22 cellular contexts compared by ENCODE assay signal in genomic region chr1:185929759-185930158, GRCh38.
A peak's percentile ranks its signal among the peaks of the same experiment; 100 is the strongest.
DNase-seq lines count a peak whose midpoint lies in the region; ATAC-seq and TF ChIP-seq lines count a peak whose summit lies in the region.
"Had no signal": no experiment of that assay in that cellular context is flagged by ENCODE, and none has a peak within 500 bp of the region (broad histone marks: within the 10 kb centered on the region; RNA-seq: fewer than 3 reads in every experiment).

No MANE protein-coding gene starts in this region.

- POLR2A ChIA-PET in MCF 10A (lab: Yijun Ruan, JAX): no interaction called here

- peak; percentile 58 for DNase-seq in MCF 10A (ENCODE audit: unreplicated experiment)
- no peak for DNase-seq in breast epithelium (ENCODE audit: low spot score in 2 of 2)
- peak; percentile 48 to 58 for DNase-seq in cardiac fibroblast (ENCODE audit: low read depth in 2 of 2)
- DNase-seq in left lung: no peak
- no peak for DNase-seq in NCI-H187 treated with DMSO at 0.1 percent for 48 hours (lab: John Stamatoyannopoulos, UW)
- no peak for DNase-seq in hepatocyte (ENCODE audit: low spot score)
- DNase-seq in T1000 (lab: John Stamatoyannopoulos, UW): no peak
- no peak for DNase-seq in NCI-H2081 (lab: John Stamatoyannopoulos, UW)
- DNase-seq: activated CD4-positive, alpha-beta T cell treated with anti-CD3 and anti-CD28 coated beads for 36 hours; activated CD8-positive, alpha-beta memory T cell treated with anti-CD3 and anti-CD28 coated beads, Interleukin-2, amount 10 ng/mL, durations not matched to agents 7 days and 5 days; DMS 273 treated with DMSO at 0.1 percent for 48 hours; effector CD8-positive, alpha-beta T cell; HCEC 1CT; mammary epithelial cell; naive thymus-derived CD4-positive, alpha-beta T cell; NCI-H1417 treated with DMSO at 0.1 percent for 48 hours; NCI-H226; pancreas; stimulated activated naive CD8-positive, alpha-beta T cell treated with anti-CD3 and anti-CD28 coated beads, Interleukin-15, amount 100 ng/mL, for 72 hours had no signal

- H3K4me1 Mint-ChIP-seq in MCF 10A (ENCODE audit: insufficient read depth, unreplicated experiment): peaks cover 5% of the 10 kb centered on the region
- H3K4me1 Mint-ChIP-seq: activated CD4-positive, alpha-beta T cell treated with anti-CD3 and anti-CD28 coated beads for 36 hours; activated CD8-positive, alpha-beta memory T cell treated with anti-CD3 and anti-CD28 coated beads, Interleukin-2, amount 10 ng/mL, durations not matched to agents 7 days and 5 days; central memory CD8-positive, alpha-beta T cell; naive thymus-derived CD4-positive, alpha-beta T cell; stimulated activated naive CD8-positive, alpha-beta T cell treated with anti-CD3 and anti-CD28 coated beads, Interleukin-15, amount 100 ng/mL, for 72 hours had no signal

- no peak for TF ChIP-seq POLR2A in breast epithelium (IDR thresholded peaks at IDR 0.05)

- no peak overlapping the region for H3K4me2 ChIP-seq in hepatocyte
- H3K4me2 ChIP-seq: A549 had no signal

- TF ChIP-seq CTCF in MCF 10A (IDR thresholded peaks at IDR 0.05; ENCODE audit: unreplicated experiment) (no peak), breast epithelium (IDR thresholded peaks at IDR 0.05) (no peak), cardiac fibroblast (IDR thresholded peaks at IDR 0.05; ENCODE audit: low read depth, low read length) (no peak), left lung (IDR thresholded peaks at IDR 0.05) (no peak), hepatocyte (IDR thresholded peaks at IDR 0.05; ENCODE audit: poor library complexity) (no peak)

- no peaks in the 10 kb centered on the region for H3K79me2 ChIP-seq in hepatocyte

- no peaks in the 10 kb centered on the region for H4K20me1 ChIP-seq in hepatocyte (ENCODE audit: insufficient read depth, poor library complexity, severe bottlenecking)

- H3K4me1 ChIP-seq in breast epithelium: no peaks in the 10 kb centered on the region
- H3K4me1 ChIP-seq in left lung: peaks cover 4 to 10% of the 10 kb centered on the region in 2 donors
- no peaks in the 10 kb centered on the region for H3K4me1 ChIP-seq in hepatocyte (ENCODE audit: insufficient read depth)
- H3K4me1 ChIP-seq: pancreas had no signal

- no TSS peak for BruUV-seq in MCF 10A (replicated peaks; lab: Mats Ljungman, UMichigan)

- peak; percentile 66 for ATAC-seq in left lung
- ATAC-seq: A549; activated CD4-positive, alpha-beta T cell treated with anti-CD3 and anti-CD28 coated beads for 36 hours; activated CD8-positive, alpha-beta memory T cell treated with anti-CD3 and anti-CD28 coated beads, Interleukin-2, amount 10 ng/mL, durations not matched to agents 7 days and 5 days; naive thymus-derived CD4-positive, alpha-beta T cell; pancreas; stimulated activated naive CD8-positive, alpha-beta T cell treated with anti-CD3 and anti-CD28 coated beads, Interleukin-15, amount 100 ng/mL, for 72 hours had no signal

- H3K36me3 Mint-ChIP-seq in MCF 10A (ENCODE audit: insufficient read depth, unreplicated experiment): no peaks in the 10 kb centered on the region
- H3K36me3 Mint-ChIP-seq: activated CD8-positive, alpha-beta memory T cell treated with anti-CD3 and anti-CD28 coated beads, Interleukin-2, amount 10 ng/mL, durations not matched to agents 7 days and 5 days; naive thymus-derived CD4-positive, alpha-beta T cell had no signal

- H3K27me3 ChIP-seq in breast epithelium (no peaks in the 10 kb centered on the region), left lung (no peaks in the 10 kb centered on the region), hepatocyte (no peaks in the 10 kb centered on the region)
- H3K27me3 ChIP-seq: esophagus muscularis mucosa, pancreas had no signal

- no peak overlapping the region for H2AFZ ChIP-seq in hepatocyte

- no peak overlapping the region for H3K27ac Mint-ChIP-seq in MCF 10A (ENCODE audit: low read depth, unreplicated experiment)
- H3K27ac Mint-ChIP-seq: activated CD4-positive, alpha-beta T cell treated with anti-CD3 and anti-CD28 coated beads for 36 hours; activated CD8-positive, alpha-beta memory T cell treated with anti-CD3 and anti-CD28 coated beads, Interleukin-2, amount 10 ng/mL, durations not matched to agents 7 days and 5 days; naive thymus-derived CD4-positive, alpha-beta T cell; stimulated activated naive CD8-positive, alpha-beta T cell treated with anti-CD3 and anti-CD28 coated beads, Interleukin-15, amount 100 ng/mL, for 72 hours had no signal

- H3K4me3 ChIP-seq in breast epithelium (no peak overlapping the region), cardiac fibroblast (replicated peaks in 1 of 2; ENCODE audit: low read depth in 2 of 2, low read length in 2 of 2) (no peak overlapping the region), left lung (no peak overlapping the region), hepatocyte (no peak overlapping the region)
- H3K4me3 ChIP-seq: A549, esophagus muscularis mucosa, pancreas had no signal

- no peaks in the 10 kb centered on the region for H3K9me2 ChIP-seq in hepatocyte (replicated peaks; ENCODE audit: insufficient read depth)

- H3K4me3 Mint-ChIP-seq in MCF 10A (ENCODE audit: unreplicated experiment): no peak overlapping the region
- H3K4me3 Mint-ChIP-seq: activated CD4-positive, alpha-beta T cell treated with anti-CD3 and anti-CD28 coated beads for 36 hours; activated CD8-positive, alpha-beta memory T cell treated with anti-CD3 and anti-CD28 coated beads, Interleukin-2, amount 10 ng/mL, durations not matched to agents 7 days and 5 days; central memory CD8-positive, alpha-beta T cell; naive thymus-derived CD4-positive, alpha-beta T cell; stimulated activated naive CD8-positive, alpha-beta T cell treated with anti-CD3 and anti-CD28 coated beads, Interleukin-15, amount 100 ng/mL, for 72 hours had no signal

- no peaks in the 10 kb centered on the region for H3K9me3 Mint-ChIP-seq in MCF 10A (ENCODE audit: unreplicated experiment)
- H3K9me3 Mint-ChIP-seq: central memory CD8-positive, alpha-beta T cell; stimulated activated naive CD8-positive, alpha-beta T cell treated with anti-CD3 and anti-CD28 coated beads, Interleukin-15, amount 100 ng/mL, for 72 hours had no signal

- WGBS in hepatocyte (ENCODE audit: low lambda C conversion rate, missing lambda C conversion rate): 95% methylated on average over 1 of the region's 1 CpG

- intact Hi-C loops in MCF 10A (cut with micrococcal nuclease) (no loop called here), breast epithelium (cut with DNase I; ENCODE audit: low total_unique reads) (no loop called here), left lung (cut with DNase I) (no loop called here)

- no peaks in the 10 kb centered on the region for H3K27me3 Mint-ChIP-seq in MCF 10A (ENCODE audit: insufficient read depth, unreplicated experiment)
- H3K27me3 Mint-ChIP-seq: activated CD8-positive, alpha-beta memory T cell treated with anti-CD3 and anti-CD28 coated beads, Interleukin-2, amount 10 ng/mL, durations not matched to agents 7 days and 5 days had no signal

- H3K27ac ChIP-seq in breast epithelium (no peak overlapping the region), left lung (peak overlapping the region; percentile 9 to 60), hepatocyte (no peak overlapping the region)
- H3K27ac ChIP-seq: A549, pancreas had no signal

- CTCF ChIA-PET in MCF 10A (lab: Yijun Ruan, JAX): no interaction called here

- H3K36me3 ChIP-seq in breast epithelium: no peaks in the 10 kb centered on the region
- no peaks in the 10 kb centered on the region for H3K36me3 ChIP-seq in left lung
- no peaks in the 10 kb centered on the region for H3K36me3 ChIP-seq in hepatocyte (replicated peaks; ENCODE audit: insufficient read depth, low read depth)
- H3K36me3 ChIP-seq: esophagus muscularis mucosa, pancreas had no signal

- H3K9me3 ChIP-seq in breast epithelium (no peaks in the 10 kb centered on the region), left lung (no peaks in the 10 kb centered on the region), hepatocyte (ENCODE audit: low read depth) (no peaks in the 10 kb centered on the region)
- H3K9me3 ChIP-seq: A549, esophagus muscularis mucosa, pancreas had no signal

Comparison
In these comparisons a context has a peak if more than half of its experiments do, and no peak if none do; other contexts are left out.
1. DNase-seq: peak in MCF 10A (single experiment) and cardiac fibroblast (2 of 2); none in breast epithelium (0 of 2), left lung (0 of 2), NCI-H187 treated with DMSO at 0.1 percent for 48 hours (single experiment), hepatocyte (single experiment), T1000 (single experiment) and NCI-H2081 (0 of 2).
2. H3K27ac ChIP-seq: peak in left lung (2 of 2); none in breast epithelium (0 of 2) and hepatocyte (single experiment).